Comparison of ENCODE assay signal across 2 cellular contexts in the genomic region with DNA sequence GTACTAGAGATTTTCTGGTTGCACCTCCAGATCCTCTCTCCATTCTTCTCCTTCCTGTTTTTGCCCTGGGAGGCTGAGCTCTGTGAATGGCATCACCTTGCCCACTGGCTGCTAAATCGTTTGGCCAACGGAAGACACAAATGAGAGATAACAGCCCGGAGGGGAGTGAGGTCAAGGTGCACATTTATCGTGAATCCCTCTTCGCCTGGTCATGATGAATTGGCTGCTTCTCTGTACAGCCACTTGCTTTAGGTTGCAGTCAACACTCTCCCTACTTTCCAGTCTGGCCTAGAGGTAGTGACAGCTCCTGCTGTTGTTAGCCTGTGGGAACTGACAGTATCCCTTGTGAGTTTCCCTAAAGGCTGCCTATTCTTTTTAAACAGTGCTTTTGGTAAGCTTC.
TF ChIP-seq lines count a peak whose summit lies in the region.

No MANE protein-coding gene starts in this region.

TF ChIP-seq in GM23338, 12 proteins besides CTCF, POLR2A, EP300 and RAD21 (continued from another document and continues in another):
- TF ChIP-seq REST (IDR thresholded peaks at IDR 0.05; ENCODE audit: unreplicated experiment): no peak
- TF ChIP-seq EZH2phosphoT487 (IDR thresholded peaks at IDR 0.05; ENCODE audit: unreplicated experiment): no peak
- no peak for TF ChIP-seq ZNF114 (CRISPR knock-in tag; IDR thresholded peaks at IDR 0.05)
- TF ChIP-seq, protein P1, sequence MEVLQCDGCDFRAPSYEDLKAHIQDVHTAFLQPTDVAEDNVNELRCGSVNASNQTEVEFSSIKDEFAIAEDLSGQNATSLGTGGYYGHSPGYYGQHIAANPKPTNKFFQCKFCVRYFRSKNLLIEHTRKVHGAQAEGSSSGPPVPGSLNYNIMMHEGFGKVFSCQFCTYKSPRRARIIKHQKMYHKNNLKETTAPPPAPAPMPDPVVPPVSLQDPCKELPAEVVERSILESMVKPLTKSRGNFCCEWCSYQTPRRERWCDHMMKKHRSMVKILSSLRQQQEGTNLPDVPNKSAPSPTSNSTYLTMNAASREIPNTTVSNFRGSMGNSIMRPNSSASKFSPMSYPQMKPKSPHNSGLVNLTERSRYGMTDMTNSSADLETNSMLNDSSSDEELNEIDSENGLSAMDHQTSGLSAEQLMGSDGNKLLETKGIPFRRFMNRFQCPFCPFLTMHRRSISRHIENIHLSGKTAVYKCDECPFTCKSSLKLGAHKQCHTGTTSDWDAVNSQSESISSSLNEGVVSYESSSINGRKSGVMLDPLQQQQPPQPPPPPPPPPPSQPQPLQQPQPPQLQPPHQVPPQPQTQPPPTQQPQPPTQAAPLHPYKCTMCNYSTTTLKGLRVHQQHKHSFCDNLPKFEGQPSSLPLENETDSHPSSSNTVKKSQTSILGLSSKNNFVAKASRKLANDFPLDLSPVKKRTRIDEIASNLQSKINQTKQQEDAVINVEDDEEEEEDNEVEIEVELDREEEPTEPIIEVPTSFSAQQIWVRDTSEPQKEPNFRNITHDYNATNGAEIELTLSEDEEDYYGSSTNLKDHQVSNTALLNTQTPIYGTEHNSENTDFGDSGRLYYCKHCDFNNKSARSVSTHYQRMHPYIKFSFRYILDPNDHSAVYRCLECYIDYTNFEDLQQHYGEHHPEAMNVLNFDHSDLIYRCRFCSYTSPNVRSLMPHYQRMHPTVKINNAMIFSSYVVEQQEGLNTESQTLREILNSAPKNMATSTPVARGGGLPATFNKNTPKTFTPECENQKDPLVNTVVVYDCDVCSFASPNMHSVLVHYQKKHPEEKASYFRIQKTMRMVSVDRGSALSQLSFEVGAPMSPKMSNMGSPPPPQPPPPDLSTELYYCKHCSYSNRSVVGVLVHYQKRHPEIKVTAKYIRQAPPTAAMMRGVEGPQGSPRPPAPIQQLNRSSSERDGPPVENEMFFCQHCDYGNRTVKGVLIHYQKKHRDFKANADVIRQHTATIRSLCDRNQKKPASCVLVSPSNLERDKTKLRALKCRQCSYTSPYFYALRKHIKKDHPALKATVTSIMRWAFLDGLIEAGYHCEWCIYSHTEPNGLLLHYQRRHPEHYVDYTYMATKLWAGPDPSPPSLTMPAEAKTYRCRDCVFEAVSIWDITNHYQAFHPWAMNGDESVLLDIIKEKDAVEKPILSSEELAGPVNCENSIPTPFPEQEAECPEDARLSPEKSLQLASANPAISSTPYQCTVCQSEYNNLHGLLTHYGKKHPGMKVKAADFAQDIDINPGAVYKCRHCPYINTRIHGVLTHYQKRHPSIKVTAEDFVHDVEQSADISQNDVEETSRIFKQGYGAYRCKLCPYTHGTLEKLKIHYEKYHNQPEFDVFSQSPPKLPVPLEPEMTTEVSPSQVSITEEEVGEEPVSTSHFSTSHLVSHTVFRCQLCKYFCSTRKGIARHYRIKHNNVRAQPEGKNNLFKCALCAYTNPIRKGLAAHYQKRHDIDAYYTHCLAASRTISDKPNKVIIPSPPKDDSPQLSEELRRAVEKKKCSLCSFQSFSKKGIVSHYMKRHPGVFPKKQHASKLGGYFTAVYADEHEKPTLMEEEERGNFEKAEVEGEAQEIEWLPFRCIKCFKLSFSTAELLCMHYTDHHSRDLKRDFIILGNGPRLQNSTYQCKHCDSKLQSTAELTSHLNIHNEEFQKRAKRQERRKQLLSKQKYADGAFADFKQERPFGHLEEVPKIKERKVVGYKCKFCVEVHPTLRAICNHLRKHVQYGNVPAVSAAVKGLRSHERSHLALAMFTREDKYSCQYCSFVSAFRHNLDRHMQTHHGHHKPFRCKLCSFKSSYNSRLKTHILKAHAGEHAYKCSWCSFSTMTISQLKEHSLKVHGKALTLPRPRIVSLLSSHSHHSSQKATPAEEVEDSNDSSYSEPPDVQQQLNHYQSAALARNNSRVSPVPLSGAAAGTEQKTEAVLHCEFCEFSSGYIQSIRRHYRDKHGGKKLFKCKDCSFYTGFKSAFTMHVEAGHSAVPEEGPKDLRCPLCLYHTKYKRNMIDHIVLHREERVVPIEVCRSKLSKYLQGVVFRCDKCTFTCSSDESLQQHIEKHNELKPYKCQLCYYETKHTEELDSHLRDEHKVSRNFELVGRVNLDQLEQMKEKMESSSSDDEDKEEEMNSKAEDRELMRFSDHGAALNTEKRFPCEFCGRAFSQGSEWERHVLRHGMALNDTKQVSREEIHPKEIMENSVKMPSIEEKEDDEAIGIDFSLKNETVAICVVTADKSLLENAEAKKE (CRISPR knock-in tag; IDR thresholded peaks at IDR 0.05): no peak
- TF ChIP-seq EZH2 (IDR thresholded peaks at IDR 0.05; ENCODE audit: low read depth, unreplicated experiment): no peak
- TF ChIP-seq, protein P2, sequence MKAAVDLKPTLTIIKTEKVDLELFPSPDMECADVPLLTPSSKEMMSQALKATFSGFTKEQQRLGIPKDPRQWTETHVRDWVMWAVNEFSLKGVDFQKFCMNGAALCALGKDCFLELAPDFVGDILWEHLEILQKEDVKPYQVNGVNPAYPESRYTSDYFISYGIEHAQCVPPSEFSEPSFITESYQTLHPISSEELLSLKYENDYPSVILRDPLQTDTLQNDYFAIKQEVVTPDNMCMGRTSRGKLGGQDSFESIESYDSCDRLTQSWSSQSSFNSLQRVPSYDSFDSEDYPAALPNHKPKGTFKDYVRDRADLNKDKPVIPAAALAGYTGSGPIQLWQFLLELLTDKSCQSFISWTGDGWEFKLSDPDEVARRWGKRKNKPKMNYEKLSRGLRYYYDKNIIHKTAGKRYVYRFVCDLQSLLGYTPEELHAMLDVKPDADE (IDR thresholded peaks at IDR 0.05): no peak
- TF ChIP-seq ZNF331 (CRISPR knock-in tag; IDR thresholded peaks at IDR 0.05; ENCODE audit: low read depth): no peak
- no peak for TF ChIP-seq JUNB (IDR thresholded peaks at IDR 0.05; ENCODE audit: unreplicated experiment)
- no peak for TF ChIP-seq NANOG (IDR thresholded peaks at IDR 0.05; ENCODE audit: borderline replicate concordance)
- no peak for TF ChIP-seq STAT1 (IDR thresholded peaks at IDR 0.05; ENCODE audit: unreplicated experiment)

TF ChIP-seq in H1, 55 proteins besides CTCF, POLR2A, EP300 and RAD21 (continued from another document):
- TF ChIP-seq SIN3A (conservative IDR thresholded peaks at IDR 0.05 in 1 of 2, IDR thresholded peaks at IDR 0.05 in 1 of 2; ENCODE audit: low read depth in 1 of 2, low read length in 2 of 2): no peak
- TF ChIP-seq TBP (IDR thresholded peaks at IDR 0.05; ENCODE audit: low read depth, low read length): no peak
- no peak for TF ChIP-seq CHD2 (IDR thresholded peaks at IDR 0.05; ENCODE audit: low read length)
- TF ChIP-seq FOSL1 (IDR thresholded peaks at IDR 0.05; ENCODE audit: insufficient read depth, low read depth, low read length): no peak
- no peak for TF ChIP-seq CREB1 (IDR thresholded peaks at IDR 0.05)
- TF ChIP-seq EGR1 (IDR thresholded peaks at IDR 0.05; ENCODE audit: borderline replicate concordance, low read depth, low read length): no peak
- no peak for TF ChIP-seq MAFK (IDR thresholded peaks at IDR 0.05; ENCODE audit: low read depth, low read length)
- no peak for TF ChIP-seq BCL11A (IDR thresholded peaks at IDR 0.05; ENCODE audit: low read depth in 2 of 2, low read length in 2 of 2)
- TF ChIP-seq SIRT6 (IDR thresholded peaks at IDR 0.05; ENCODE audit: low read length): no peak
- TF ChIP-seq BACH1 (IDR thresholded peaks at IDR 0.05; ENCODE audit: low read length): no peak
- TF ChIP-seq CEBPB (IDR thresholded peaks at IDR 0.05; ENCODE audit: low read depth, low read length): no peak
- TF ChIP-seq POU5F1 (IDR thresholded peaks at IDR 0.05; ENCODE audit: low read depth, low read length): no peak
